Comparison of ENCODE assay signal across 11 cellular contexts in genomic region chr6:157032923-157033322, GRCh38.
DNase-seq lines count a peak whose midpoint lies in the region; TF ChIP-seq lines count a peak whose summit lies in the region.
"Had no signal": no experiment of that assay in that cellular context is flagged by ENCODE, and none has a peak within 500 bp of the region (broad histone marks: within the 10 kb centered on the region; RNA-seq: fewer than 3 reads in every experiment).

No MANE protein-coding gene starts in this region.

- H3K9me3 ChIP-seq in DOHH2 (ENCODE audit: control insufficient read depth, insufficient read depth, low read length) (no peaks in the 10 kb centered on the region), SJSA1 (replicated peaks) (no peaks in the 10 kb centered on the region)

- peaks cover 16% of the 10 kb centered on the region; the same call in 1 of the 2 replicates for H3F3A ChIP-seq in DOHH2 (ENCODE audit: control insufficient read depth, insufficient read depth)

- peaks cover 16% of the 10 kb centered on the region for H4K20me1 ChIP-seq in DOHH2 (ENCODE audit: control insufficient read depth, insufficient read depth, low read depth, low read length)

- H3K4me1 ChIP-seq in DOHH2 (ENCODE audit: control insufficient read depth, low read length) = peaks cover 33% of the 10 kb centered on the region
- H3K4me1 ChIP-seq in SJSA1 (replicated peaks) = peaks cover 7% of the 10 kb centered on the region; the same call in 1 of the 2 replicates
- H3K4me1 ChIP-seq in rectal smooth muscle tissue (ENCODE audit: control insufficient read depth, insufficient read depth, low read length) = peaks cover 16% of the 10 kb centered on the region

- DNase-seq in SJSA1 (ENCODE audit: low read depth in 1 of 2, low spot score in 2 of 2) (no peak), epithelial cell of proximal tubule (ENCODE audit: low read depth) (no peak), GM20000 (ENCODE audit: low spot score) (no peak), dermis blood vessel endothelial cell (no peak), DMS153 (lab: John Stamatoyannopoulos, UW) (no peak), DMS 273 (lab: John Stamatoyannopoulos, UW; ENCODE audit: unreplicated experiment) (no peak)
- DNase-seq: activated CD8-positive, alpha-beta memory T cell treated with anti-CD3 and anti-CD28 coated beads for 24 hours; GF-D8; NCI-H1092 had no signal

- TF ChIP-seq CTCF in DOHH2 (IDR thresholded peaks at IDR 0.05; ENCODE audit: low read depth, low read length, poor library complexity, severe bottlenecking) (no peak), epithelial cell of proximal tubule (conservative IDR thresholded peaks at IDR 0.05; ENCODE audit: low read depth, low read length) (no peak), GM20000 (IDR thresholded peaks at IDR 0.05; ENCODE audit: extremely low read depth, missing control alignments) (no peak)

- H3K9me2 ChIP-seq in DOHH2 (replicated peaks; ENCODE audit: control insufficient read depth, low read length) = no peaks in the 10 kb centered on the region

- no peaks in the 10 kb centered on the region for H3K27me3 ChIP-seq in DOHH2 (ENCODE audit: control insufficient read depth, low read length)
- H3K27me3 ChIP-seq in SJSA1 (replicated peaks) = no peaks in the 10 kb centered on the region
- no peaks in the 10 kb centered on the region for H3K27me3 ChIP-seq in rectal smooth muscle tissue (ENCODE audit: control insufficient read depth, insufficient read depth, low read length)

- peak overlapping the region; percentile 75 for H3K4me2 ChIP-seq in DOHH2 (ENCODE audit: low read length)

- H3K79me2 ChIP-seq in DOHH2 (ENCODE audit: control insufficient read depth, low read length) = peaks cover 90% of the 10 kb centered on the region

- peak overlapping the region; percentile 56 for H3K4me3 ChIP-seq in DOHH2 (ENCODE audit: low read length)
- H3K4me3 ChIP-seq in SJSA1 = peak overlapping the region; percentile 37
- H3K4me3 ChIP-seq in epithelial cell of proximal tubule (ENCODE audit: low read depth, low read length) = peak overlapping the region; percentile 58
- H3K4me3 ChIP-seq in rectal smooth muscle tissue (ENCODE audit: low read length) = peak overlapping the region; percentile 69

- peaks cover 14% of the 10 kb centered on the region for H3K36me3 ChIP-seq in DOHH2 (ENCODE audit: control insufficient read depth, low read length)
- no peaks in the 10 kb centered on the region for H3K36me3 ChIP-seq in SJSA1
- no peaks in the 10 kb centered on the region for H3K36me3 ChIP-seq in rectal smooth muscle tissue (ENCODE audit: control insufficient read depth, insufficient read depth, low read length)

- H3K9ac ChIP-seq in rectal smooth muscle tissue (ENCODE audit: low read length) = no peak overlapping the region

- peak overlapping the region; percentile 34 for H3K27ac ChIP-seq in DOHH2 (ENCODE audit: low read depth, low read length)
- H3K27ac ChIP-seq in SJSA1 = peak overlapping the region; percentile 68
- H3K27ac ChIP-seq in rectal smooth muscle tissue (ENCODE audit: low read depth, low read length) = no peak overlapping the region
